Comparison of ENCODE assay signal across 9 cellular contexts in genomic region chr22:49960967-49961600, GRCh38. TPM values are rescaled to one million over a fixed set of nuclear protein-coding genes. Genes with fewer than 3 reads are reported as not detected.
A peak's percentile ranks its signal among the peaks of the same experiment; 100 is the strongest.
DNase-seq lines count a peak whose midpoint lies in the region; ATAC-seq, FAIRE-seq and TF ChIP-seq lines count a peak whose summit lies in the region.
"Had no signal": no experiment of that assay in that cellular context is flagged by ENCODE, and none has a peak within 500 bp of the region (broad histone marks: within the 10 kb centered on the region; RNA-seq: fewer than 3 reads in every experiment).

No MANE protein-coding gene starts in this region.

- no peaks in the 10 kb centered on the region for H3K27me3 Mint-ChIP-seq in activated CD4-positive, alpha-beta memory T cell treated with anti-CD3 and anti-CD28 coated beads for 36 hours
- no peaks in the 10 kb centered on the region for H3K27me3 Mint-ChIP-seq in natural killer cell (ENCODE audit: low read depth in 2 of 2)

- DNase-seq in BE2C (peak; percentile 56), esophagus muscularis mucosa (ENCODE audit: extremely low spot score) (no peak), natural killer cell (peak; percentile 59), NK-92 (lab: John Stamatoyannopoulos, UW; ENCODE audit: unreplicated experiment) (no peak), urothelium cell line (ENCODE audit: low spot score) (no peak)
- peak; percentile 53 for DNase-seq in activated CD4-positive, alpha-beta memory T cell treated with anti-CD3 and anti-CD28 coated beads for 36 hours

- no peak for FAIRE-seq in urothelium cell line (lab: Jason Lieb, UNC)
- FAIRE-seq: islet of Langerhans had no signal

- TF ChIP-seq EP300 in esophagus muscularis mucosa (IDR thresholded peaks at IDR 0.05), result no peak

- H3K4me1 ChIP-seq in BE2C (peaks cover 15% of the 10 kb centered on the region), esophagus muscularis mucosa (peaks cover 46 to 67% (median 57%) of the 10 kb centered on the region in 4 donors)

- TF ChIP-seq CTCF in BE2C (IDR thresholded peaks at IDR 0.05; ENCODE audit: low read depth, low read length) (no peak), esophagus muscularis mucosa (IDR thresholded peaks at IDR 0.05) (peak in 1 of 3 experiments; percentile 9), natural killer cell (IDR thresholded peaks at IDR 0.05) (no peak)

- peak overlapping the region; percentile 88 to 98 (median 95) for H3K27ac ChIP-seq in esophagus muscularis mucosa (replicated peaks in 1 of 4)

- no peaks in the 10 kb centered on the region for H3K9me3 ChIP-seq in BE2C
- no peaks in the 10 kb centered on the region for H3K9me3 ChIP-seq in esophagus muscularis mucosa

- 0% methylated on average over 5 of the region's 89 CpGs for WGBS in esophagus muscularis mucosa

- peaks cover 21% of the 10 kb centered on the region for H3K36me3 ChIP-seq in BE2C
- H3K36me3 ChIP-seq in esophagus muscularis mucosa, result peaks cover 11 to 41% (median 34%) of the 10 kb centered on the region in 4 donors

- CTCF ChIA-PET in activated CD4-positive, alpha-beta memory T cell treated with anti-CD3 and anti-CD28 coated beads for 36 hours (lab: Charles Lee), result interaction anchor here (1.5 to 2.2 kb wide), 3 partner anchors 9 to 69 kb away, joined by 6 to 9 read pairs (median 8); no protein-coding TSS in a partner anchor

- H3K4me3 Mint-ChIP-seq in activated CD4-positive, alpha-beta memory T cell treated with anti-CD3 and anti-CD28 coated beads for 36 hours, result peak overlapping the region; percentile 92
- H3K4me3 Mint-ChIP-seq in natural killer cell, result peak overlapping the region; percentile 90

- H3K4me1 Mint-ChIP-seq in activated CD4-positive, alpha-beta memory T cell treated with anti-CD3 and anti-CD28 coated beads for 36 hours (ENCODE audit: low read depth), result peaks cover 23% of the 10 kb centered on the region
- H3K4me1 Mint-ChIP-seq in natural killer cell, result peaks cover 5 to 28% of the 10 kb centered on the region in 2 donors

- H3K9me3 Mint-ChIP-seq in activated CD4-positive, alpha-beta memory T cell treated with anti-CD3 and anti-CD28 coated beads for 36 hours, result no peaks in the 10 kb centered on the region
- H3K9me3 Mint-ChIP-seq in natural killer cell, result no peaks in the 10 kb centered on the region

- ATAC-seq in HG02759 (IDR thresholded peaks at IDR 0.05; ENCODE audit: unreplicated experiment), result peak; percentile 3
- ATAC-seq in natural killer cell, result no peak
- ATAC-seq in HG03045 (IDR thresholded peaks at IDR 0.05; ENCODE audit: unreplicated experiment), result no peak

- peak overlapping the region; percentile 96 for H3K27ac Mint-ChIP-seq in activated CD4-positive, alpha-beta memory T cell treated with anti-CD3 and anti-CD28 coated beads for 36 hours
- peak overlapping the region; percentile 88 to 90 for H3K27ac Mint-ChIP-seq in natural killer cell

- H3K27me3 ChIP-seq in BE2C, result no peaks in the 10 kb centered on the region
- no peaks in the 10 kb centered on the region for H3K27me3 ChIP-seq in esophagus muscularis mucosa

- H3K4me3 ChIP-seq in BE2C (ENCODE audit: low read depth, low read length), result peak overlapping the region; percentile 87
- H3K4me3 ChIP-seq in esophagus muscularis mucosa, result peak overlapping the region; percentile 73 to 96 (median 89)

- no peak for TF ChIP-seq POLR2A in esophagus muscularis mucosa (IDR thresholded peaks at IDR 0.05; ENCODE audit: low read depth)

- peaks cover 37% of the 10 kb centered on the region for H3K36me3 Mint-ChIP-seq in activated CD4-positive, alpha-beta memory T cell treated with anti-CD3 and anti-CD28 coated beads for 36 hours
- H3K36me3 Mint-ChIP-seq in natural killer cell, result no peaks in the 10 kb centered on the region

- POLR2A ChIA-PET in activated CD4-positive, alpha-beta memory T cell treated with anti-CD3 and anti-CD28 coated beads for 36 hours (lab: Charles Lee), result interaction anchor here (0.8 to 4.7 kb wide), 7 partner anchors 10 to 57 kb away, joined by 3 to 58 read pairs (median 4); no protein-coding TSS in a partner anchor

- intact Hi-C loops in activated CD4-positive, alpha-beta memory T cell treated with anti-CD3 and anti-CD28 coated beads for 36 hours (cut with micrococcal nuclease), result loop anchor here (5.0 kb wide), 2 partner anchors 109 to 231 kb away; partner anchors contain the start of gene ZBED4
- intact Hi-C loops in esophagus muscularis mucosa (cut with DNase I) (no loop called here), natural killer cell (cut with micrococcal nuclease) (loop anchor here (2.0 kb wide), 1 partner anchor 24 kb away; no protein-coding TSS in a partner anchor)

RNA-seq across cellular contexts. Expression of gene PIM3, which starts 0.5 kb away (rescaled TPM):
- polyA plus RNA-seq in BE2C (2012; ENCODE audit: insufficient read depth, insufficient read length, low read depth), result 286 TPM
- total RNA-seq in activated CD4-positive, alpha-beta memory T cell treated with anti-CD3 and anti-CD28 coated beads for 36 hours, result 100 to 1,000 TPM; 222 to 231 TPM
- total RNA-seq in esophagus muscularis mucosa (100 to 1,000 TPM in 1 of 4 donors, 10 to 100 TPM in 3; 36.1 to 106 (median 56.5) TPM), natural killer cell (100 to 1,000 TPM; 107 to 130 (median 129) TPM)

RNA-seq across cellular contexts. Expression of gene CRELD2, which starts 42.6 kb away (rescaled TPM):
- 33.2 TPM for polyA plus RNA-seq in BE2C (2012; ENCODE audit: insufficient read depth, insufficient read length, low read depth)
- 10 to 100 TPM; 29.8 to 30.7 TPM for total RNA-seq in activated CD4-positive, alpha-beta memory T cell treated with anti-CD3 and anti-CD28 coated beads for 36 hours
- 10 to 100 TPM; 32.0 to 38.2 (median 34.2) TPM for total RNA-seq in esophagus muscularis mucosa
- total RNA-seq in natural killer cell, result 10 to 100 TPM; 45.1 to 69.8 (median 48.5) TPM

RNA-seq across cellular contexts. Expression of gene ALG12, which starts 42.8 kb away (rescaled TPM):
- 36.3 TPM for polyA plus RNA-seq in BE2C (2012; ENCODE audit: insufficient read depth, insufficient read length, low read depth)
- 10 to 100 TPM; 12.4 to 13.8 TPM for total RNA-seq in activated CD4-positive, alpha-beta memory T cell treated with anti-CD3 and anti-CD28 coated beads for 36 hours
- 10 to 100 TPM; 17.7 to 28.0 (median 23.8) TPM for total RNA-seq in esophagus muscularis mucosa
- 10 to 100 TPM; 17.2 to 22.7 (median 19.2) TPM for total RNA-seq in natural killer cell

RNA-seq across cellular contexts. Expression of gene IL17REL, which starts 51.5 kb away (rescaled TPM):
- not detected for polyA plus RNA-seq in BE2C (2012; ENCODE audit: insufficient read depth, insufficient read length, low read depth)
- total RNA-seq in activated CD4-positive, alpha-beta memory T cell treated with anti-CD3 and anti-CD28 coated beads for 36 hours, result 1 to 10 TPM in 1 of 2 experiments, under 1 TPM in 1; 0.73 to 1.1 TPM
- total RNA-seq in esophagus muscularis mucosa, result not detected
- not detected for total RNA-seq in natural killer cell

Comparison
In these comparisons a context has a peak if more than half of its experiments do, and no peak if none do; other contexts are left out.
1. DNase-seq: peak in BE2C (single experiment), activated CD4-positive, alpha-beta memory T cell treated with anti-CD3 and anti-CD28 coated beads for 36 hours (single experiment) and natural killer cell (single experiment); none in esophagus muscularis mucosa (single experiment), NK-92 (single experiment) and urothelium cell line (single experiment).